8 cellular contexts compared by ENCODE assay signal in the genomic region with DNA sequence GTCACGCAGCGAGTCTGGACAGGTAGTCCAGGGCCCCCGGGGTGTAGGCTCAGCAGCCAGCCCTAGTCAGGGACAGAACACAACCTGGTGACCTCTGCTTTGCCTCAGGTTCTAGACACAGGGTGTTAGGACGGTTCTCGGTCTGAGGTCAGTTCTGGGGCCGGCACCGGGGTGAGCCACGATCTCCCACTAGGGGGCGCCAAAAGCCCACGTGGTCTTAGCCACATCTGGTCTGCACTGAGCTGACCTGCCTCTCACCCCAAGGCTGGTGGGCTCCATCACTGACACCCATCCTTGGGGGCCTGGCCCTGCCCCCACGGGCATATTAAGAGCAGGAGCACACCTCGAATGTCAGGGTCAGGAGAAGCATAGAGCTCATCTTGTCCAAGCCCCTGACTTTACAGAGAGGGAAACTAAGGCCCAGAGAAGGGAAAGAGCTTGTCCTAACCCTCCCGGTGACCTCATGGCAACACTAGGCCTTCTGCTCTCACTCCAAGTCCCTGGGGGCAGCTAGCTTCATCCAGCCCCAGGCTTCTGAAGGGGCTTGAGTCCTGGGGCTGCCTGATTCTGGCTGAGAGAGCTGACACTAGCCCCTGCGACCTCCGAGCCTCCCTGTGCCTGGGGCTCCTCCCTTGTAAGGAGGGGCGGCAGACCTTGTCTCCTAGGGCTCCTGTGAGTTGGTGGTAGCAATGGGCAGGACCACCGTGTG. TPM values are rescaled to one million over a fixed set of nuclear protein-coding genes. Genes with fewer than 3 reads are reported as not detected.
DNase-seq lines count a peak whose midpoint lies in the region; ATAC-seq, FAIRE-seq and TF ChIP-seq lines count a peak whose summit lies in the region.

No MANE protein-coding gene starts in this region.

- peak; percentile 82 for DNase-seq in GM18507 (ENCODE audit: extremely low spot score, insufficient read length, low read depth)
- DNase-seq in activated T-cell treated with anti-CD3 and anti-CD28 coated beads for 48 hours (ENCODE audit: low read depth) = peak; percentile 80
- DNase-seq in fibroblast of gingiva (ENCODE audit: low read depth) = peak; percentile 31
- peak; percentile 94 for DNase-seq in nephron progenitor cell
- DNase-seq in substantia nigra (lab: John Stamatoyannopoulos, UW) = peak in 41 of 49 donors; percentile 2 to 77 (median 44)

- FAIRE-seq in GM18507 (lab: Jason Lieb, UNC) = peak; percentile 85

- no peaks in the 10 kb centered on the region for H3K36me3 Mint-ChIP-seq in nephron progenitor cell (ENCODE audit: low read depth)

- peak; percentile 68 for ATAC-seq in HG03442 (IDR thresholded peaks at IDR 0.05; ENCODE audit: unreplicated experiment)

- peaks cover 15% of the 10 kb centered on the region for H3K4me1 ChIP-seq in ACC112 (ENCODE audit: control insufficient read depth, insufficient read depth, low read length, unreplicated experiment)

- H3K27ac Mint-ChIP-seq in nephron progenitor cell = peak overlapping the region; percentile 74

- H3K4me1 Mint-ChIP-seq in nephron progenitor cell = peaks cover 39% of the 10 kb centered on the region

- peaks cover 13% of the 10 kb centered on the region for H3K27me3 Mint-ChIP-seq in nephron progenitor cell (ENCODE audit: low read depth, poor library complexity)

- no peaks in the 10 kb centered on the region for H3K9me3 Mint-ChIP-seq in nephron progenitor cell

- no peak overlapping the region for H3K4me3 ChIP-seq in ACC112 (ENCODE audit: low read depth, low read length)

- peak; percentile 96 for TF ChIP-seq CTCF in nephron progenitor cell (IDR thresholded peaks at IDR 0.05)

- H3K27me3 ChIP-seq in ACC112 (ENCODE audit: insufficient read depth, low read length) = no peaks in the 10 kb centered on the region

- no peak overlapping the region for H3K4me3 Mint-ChIP-seq in nephron progenitor cell

- H3K36me3 ChIP-seq in ACC112 (ENCODE audit: insufficient read depth, low read length) = no peaks in the 10 kb centered on the region

- H3K27ac ChIP-seq in ACC112 (ENCODE audit: low read depth, low read length) = peak overlapping the region; percentile 9; the same call in 1 of the 2 replicates
- no peak overlapping the region for H3K27ac ChIP-seq in substantia nigra (ENCODE audit: low read depth, low read length, poor library complexity, severe bottlenecking)

- no peak overlapping the region for H2AFZ ChIP-seq in ACC112 (ENCODE audit: low read length, unreplicated experiment)

- H3K79me2 ChIP-seq in ACC112 (ENCODE audit: control insufficient read depth, insufficient read depth, low read length, unreplicated experiment) = no peaks in the 10 kb centered on the region

TF ChIP-seq in PFSK-1, 5 proteins besides CTCF, POLR2A, EP300 and RAD21:
- no peak for TF ChIP-seq TAF1 (IDR thresholded peaks at IDR 0.05; ENCODE audit: borderline replicate concordance, insufficient read depth, low read length)
- peak; percentile 76 for TF ChIP-seq FOXP2 (optimal IDR thresholded peaks at IDR 0.05; ENCODE audit: borderline replicate concordance, extremely low read depth, extremely low read length, insufficient read depth)

RNA-seq across cellular contexts. Expression of a gene that starts 9.0 kb away (rescaled TPM):
- polyA plus RNA-seq in PFSK-1 (2012; ENCODE audit: insufficient read length, low read depth) = 1.6 TPM

RNA-seq across cellular contexts. Expression of a gene that starts 43.6 kb away (rescaled TPM):
- 10.9 TPM for polyA plus RNA-seq in PFSK-1 (2012; ENCODE audit: insufficient read length, low read depth)

Comparison
In these comparisons a context has a peak if more than half of its experiments do, and no peak if none do; other contexts are left out.
1. DNase-seq: peak in every context shown above with its lines; median percentile 94 in nephron progenitor cell; 82 in GM18507; 80 in activated T-cell treated with anti-CD3 and anti-CD28 coated beads for 48 hours; 44 in substantia nigra; 31 in fibroblast of gingiva.